In the genomic region with DNA sequence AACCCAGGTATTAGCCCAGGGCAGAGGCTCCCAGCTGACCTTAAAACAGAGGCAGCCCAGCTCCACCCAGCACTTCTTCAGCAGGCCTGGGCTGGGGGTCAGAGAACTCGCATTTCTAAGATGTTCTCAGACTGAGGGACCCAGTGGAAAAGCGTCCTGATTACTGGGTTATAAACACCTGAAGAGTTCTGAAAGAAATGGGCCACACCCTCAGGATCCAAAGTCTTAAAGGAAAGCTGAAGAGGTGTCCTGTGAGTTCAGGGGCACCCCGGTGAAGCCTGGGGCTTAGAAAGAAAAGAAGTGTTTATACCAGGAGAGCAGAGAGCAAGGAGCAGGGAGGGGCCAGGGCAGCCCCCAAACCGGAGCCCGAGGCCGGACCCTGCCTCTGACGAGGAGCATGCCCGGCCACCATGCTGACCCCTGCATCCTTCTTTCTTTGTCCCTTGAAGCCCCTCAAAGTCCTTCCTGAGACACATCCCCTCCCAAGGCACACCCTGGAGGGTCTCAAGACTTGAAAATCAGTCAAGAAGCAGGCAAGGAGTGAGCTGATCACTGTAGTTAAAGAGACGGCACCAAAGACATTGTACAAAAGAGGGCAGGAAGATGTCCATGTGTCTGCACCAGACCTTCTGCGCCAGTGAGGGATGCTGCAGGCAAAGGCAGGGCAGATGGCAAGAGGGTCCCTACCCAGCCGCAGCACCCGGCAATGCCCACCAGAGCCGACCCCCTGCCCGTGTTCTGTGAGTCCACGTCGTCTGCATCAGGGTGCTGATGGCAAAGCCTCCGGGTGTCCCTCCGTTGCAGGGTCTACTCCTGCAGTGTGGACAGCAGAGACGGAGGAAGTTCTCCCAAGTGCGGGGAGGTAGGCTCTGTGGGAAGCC, we compare ENCODE assay signal across 27 cellular contexts.
"Had no signal": no experiment of that assay in that cellular context is flagged by ENCODE, and none has a peak within 500 bp of the region (broad histone marks: within the 10 kb centered on the region; RNA-seq: fewer than 3 reads in every experiment).

No MANE protein-coding gene starts in this region.

- H3K4me3 ChIP-seq: adrenal gland, ascending aorta, coronary artery, dorsolateral prefrontal cortex, left ventricle myocardium inferior, right atrium auricular region, testis, transverse colon, uterus had no signal

- H3K79me2 ChIP-seq: parathyroid adenoma had no signal

- H3K36me3 ChIP-seq: adrenal gland, ascending aorta, left ventricle myocardium inferior, right atrium auricular region, transverse colon, uterus had no signal

- H3K27ac ChIP-seq: adrenal gland, ascending aorta, coronary artery, dorsolateral prefrontal cortex, left ventricle myocardium inferior, parathyroid adenoma, right atrium auricular region, testis, transverse colon, uterus had no signal

- H3K4me1 ChIP-seq: left ventricle myocardium inferior, parathyroid adenoma, testis, uterus had no signal

- H2AFZ ChIP-seq: parathyroid adenoma had no signal

- H3K9ac ChIP-seq: parathyroid adenoma had no signal

- H3K27me3 ChIP-seq: adrenal gland, ascending aorta, right atrium auricular region, testis, transverse colon, uterus had no signal

- H3K9me3 ChIP-seq: adrenal gland, ascending aorta, left ventricle myocardium inferior, right atrium auricular region, testis, transverse colon, uterus had no signal

- ATAC-seq: activated CD4-positive, alpha-beta T cell treated with anti-CD3 and anti-CD28 coated beads for 36 hours; activated CD8-positive, alpha-beta memory T cell treated with anti-CD3 and anti-CD28 coated beads, Interleukin-2, amount 10 ng/mL, durations not matched to agents 7 days and 5 days; activated CD8-positive, alpha-beta T cell treated with anti-CD3 and anti-CD28 coated beads, Interleukin-2, amount 10 ng/mL, durations not matched to agents 7 days and 5 days; naive thymus-derived CD4-positive, alpha-beta T cell; stimulated activated naive CD8-positive, alpha-beta T cell treated with anti-CD3 and anti-CD28 coated beads, Interleukin-15, Interleukin-2, amounts not matched to agents 100 U/mL and 50 U/mL, for 24 hours had no signal

- DNase-seq: activated CD4-positive, alpha-beta T cell treated with anti-CD3 and anti-CD28 coated beads for 36 hours; activated CD4-positive, CD25-positive, alpha-beta regulatory T cell; activated CD8-positive, alpha-beta memory T cell treated with anti-CD3 and anti-CD28 coated beads, Interleukin-2, amount 10 ng/mL, durations not matched to agents 7 days and 5 days; activated CD8-positive, alpha-beta T cell treated with anti-CD3 and anti-CD28 coated beads, Interleukin-2, amount 10 ng/mL, durations not matched to agents 7 days and 5 days; activated naive CD4-positive, alpha-beta T cell treated with anti-CD3 and anti-CD28 coated beads for 36 hours; activated naive CD8-positive, alpha-beta T cell treated with anti-CD3 and anti-CD28 coated beads for 36 hours; activated T-cell treated with anti-CD3 and anti-CD28 coated beads, Interleukin-2, amount 50 U/mL, for 48 hours; dorsolateral prefrontal cortex; effector memory CD4-positive, alpha-beta T cell; erythroblast; hippocampal formation; kidney glomerular epithelial cell; left ventricle myocardium inferior; midbrain; naive thymus-derived CD4-positive, alpha-beta T cell; occipital lobe; stimulated activated CD4-positive, alpha-beta T cell treated with anti-CD3 and anti-CD28 coated beads, Interleukin-4, amount 100 ng/mL, for 1 hour; stimulated activated naive CD8-positive, alpha-beta T cell treated with anti-CD3 and anti-CD28 coated beads, Interleukin-15, Interleukin-2, amounts not matched to agents 100 U/mL and 50 U/mL, for 24 hours; T-helper 1 cell; testis; transverse colon; uterus had no signal
